Comparison of ENCODE assay signal across 24 cellular contexts in the genomic region with DNA sequence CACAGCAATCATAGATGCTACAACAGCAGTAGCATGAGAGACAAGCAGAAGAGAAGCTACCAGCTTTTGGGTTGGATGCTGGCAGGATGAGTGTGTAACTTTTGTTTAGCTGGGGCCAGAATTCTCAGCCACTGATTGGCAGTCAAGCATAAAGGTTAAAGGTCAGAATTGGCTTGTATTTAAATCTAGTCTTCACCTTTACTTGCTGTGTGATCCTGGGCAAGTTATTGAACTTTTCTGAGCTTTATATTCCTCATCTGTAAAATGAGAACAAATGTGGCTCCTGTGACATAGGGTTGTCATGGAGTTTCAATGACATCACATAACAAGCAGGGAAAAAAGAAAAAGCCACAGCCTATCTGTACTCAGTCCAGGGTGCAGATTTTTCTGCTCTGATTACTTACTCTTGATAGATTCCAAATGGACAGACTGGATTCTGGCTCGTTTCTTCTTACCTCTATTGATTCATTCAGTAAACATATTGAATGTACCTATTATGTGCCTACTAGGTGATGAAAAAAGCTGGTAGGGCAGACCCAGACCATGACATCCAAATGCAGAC. TPM values are rescaled to one million over a fixed set of nuclear protein-coding genes. Genes with fewer than 3 reads are reported as not detected.
DNase-seq lines count a peak whose midpoint lies in the region; ATAC-seq, FAIRE-seq and TF ChIP-seq lines count a peak whose summit lies in the region.
"Had no signal": no experiment of that assay in that cellular context is flagged by ENCODE, and none has a peak within 500 bp of the region (broad histone marks: within the 10 kb centered on the region; RNA-seq: fewer than 3 reads in every experiment).

No MANE protein-coding gene starts in this region.

- H3K4me1 Mint-ChIP-seq in neural crest cell = peaks cover 27% of the 10 kb centered on the region
- peaks cover 15% of the 10 kb centered on the region for H3K4me1 Mint-ChIP-seq in CD14-positive monocyte

- TF ChIP-seq POLR2A in HepG2 (IDR thresholded peaks at IDR 0.05; ENCODE audit: insufficient read depth in 1 of 2, low read depth in 2 of 2, low read length in 2 of 2) (no peak), right lobe of liver (IDR thresholded peaks at IDR 0.05) (no peak)

- no peaks in the 10 kb centered on the region for H3K36me3 Mint-ChIP-seq in neural crest cell (ENCODE audit: low read depth)
- H3K36me3 Mint-ChIP-seq in CD14-positive monocyte = peaks cover 0 to 1% of the 10 kb centered on the region in 2 donors

- H3K9me3 ChIP-seq in HepG2 (ENCODE audit: low read length) (no peaks in the 10 kb centered on the region), right lobe of liver (no peaks in the 10 kb centered on the region)
- H3K9me3 ChIP-seq in effector memory CD4-positive, alpha-beta T cell (ENCODE audit: control insufficient read depth, low read length) = no peaks in the 10 kb centered on the region
- H3K9me3 ChIP-seq: BE2C, MG63, SJSA1 had no signal

- TF ChIP-seq CTCF in HepG2 (CRISPR knock-in tag; IDR thresholded peaks at IDR 0.05) (no peak), right lobe of liver (IDR thresholded peaks at IDR 0.05) (no peak), neural crest cell (conservative IDR thresholded peaks at IDR 0.05) (no peak), CD14-positive monocyte (IDR thresholded peaks at IDR 0.05) (no peak)

- H3K27ac Mint-ChIP-seq in neural crest cell (ENCODE audit: unreplicated experiment) = no peak overlapping the region
- H3K27ac Mint-ChIP-seq in CD14-positive monocyte = no peak overlapping the region

- H3K27ac ChIP-seq in HepG2 (ENCODE audit: extremely low read length, insufficient read depth, low read length) (no peak overlapping the region), right lobe of liver (no peak overlapping the region)
- H3K27ac ChIP-seq in effector memory CD4-positive, alpha-beta T cell (ENCODE audit: insufficient read depth, low read length, poor library complexity, severe bottlenecking) = no peak overlapping the region
- H3K27ac ChIP-seq: GM23248, SJSA1 had no signal

- H3K27me3 ChIP-seq in HepG2 (ENCODE audit: control insufficient read depth in 1 of 2, insufficient read depth in 2 of 2, low read length in 2 of 2) (no peaks in the 10 kb centered on the region), right lobe of liver (no peaks in the 10 kb centered on the region)
- H3K27me3 ChIP-seq in effector memory CD4-positive, alpha-beta T cell (replicated peaks; ENCODE audit: control insufficient read depth, insufficient read depth, low read length, poor library complexity, severe bottlenecking) = no peaks in the 10 kb centered on the region
- H3K27me3 ChIP-seq: SJSA1 had no signal

- H2AFZ ChIP-seq in HepG2 (ENCODE audit: low read length) = no peak overlapping the region
- H2AFZ ChIP-seq: GM23248 had no signal

- intact Hi-C loops in HepG2 (cut with micrococcal nuclease; ENCODE audit: unreplicated experiment) (no loop called here), right lobe of liver (cut with DNase I) (no loop called here), CD14-positive monocyte (cut with micrococcal nuclease) (no loop called here)

- H3K4me3 Mint-ChIP-seq in neural crest cell = peak overlapping the region; percentile 48
- H3K4me3 Mint-ChIP-seq in CD14-positive monocyte = no peak overlapping the region

- no peak overlapping the region for H3K4me2 ChIP-seq in HepG2 (ENCODE audit: low read depth, low read length)

- no peak for ATAC-seq in HepG2
- ATAC-seq in right lobe of liver = no peak

- no peak for FAIRE-seq in HepG2 (lab: Jason Lieb, UNC)
- FAIRE-seq: HTR-8/SVneo had no signal

- DNase-seq in HepG2 (ENCODE audit: low spot score) = no peak
- DNase-seq in right lobe of liver = no peak
- DNase-seq in fibroblast of gingiva (ENCODE audit: low read depth) = peak; percentile 14
- DNase-seq in neural crest cell (ENCODE audit: low read depth, low spot score) = no peak
- DNase-seq in CD14-positive monocyte (ENCODE audit: low spot score) = no peak
- DNase-seq in effector memory CD4-positive, alpha-beta T cell = no peak
- DNase-seq in NCI-H446 (lab: John Stamatoyannopoulos, UW) = no peak
- DNase-seq: 8988T, ACHN, BE2C, Calu3, GM23248, H7, KG1, MG63, NCI-H1105 treated with DMSO at 0.1 percent for 48 hours, NCI-H2029 treated with DMSO at 0.1 percent for 48 hours, NCI-H2227 treated with DMSO at 0.1 percent for 48 hours, NCI-H510A, NCI-H69, Right ventricle myocardium superior, RPMI8226 had no signal

- in situ Hi-C loops in HepG2 (cut with HindIII; ENCODE audit: extremely low pct_ligation_motif_present, low pct_unique_long_range_greater_than_20kb) = no loop called here

- no peak overlapping the region for H3K4me3 ChIP-seq in HepG2 (replicated peaks in 1 of 3; ENCODE audit: insufficient read depth in 1 of 3, low read depth in 2 of 3, low read length in 3 of 3)
- H3K4me3 ChIP-seq in right lobe of liver = no peak overlapping the region
- H3K4me3 ChIP-seq in effector memory CD4-positive, alpha-beta T cell (ENCODE audit: insufficient read depth, low read depth, low read length, poor library complexity, severe bottlenecking) = no peak overlapping the region
- H3K4me3 ChIP-seq: GM23248, MG63, SJSA1 had no signal

- no peak overlapping the region for H3K9ac ChIP-seq in HepG2 (ENCODE audit: insufficient read depth, low read depth, low read length)
- H3K9ac ChIP-seq: GM23248 had no signal

- TF ChIP-seq EP300 in HepG2 (IDR thresholded peaks at IDR 0.05; ENCODE audit: low read depth in 2 of 2, low read length in 2 of 2) = no peak
- TF ChIP-seq EP300 in HepG2 (CRISPR knock-in tag; IDR thresholded peaks at IDR 0.05; ENCODE audit: borderline replicate concordance) = no peak

- no peak for TF ChIP-seq RAD21 in HepG2 (CRISPR knock-in tag; IDR thresholded peaks at IDR 0.05)

- peaks cover 17% of the 10 kb centered on the region for H3K27me3 Mint-ChIP-seq in neural crest cell (ENCODE audit: low read depth)
- peaks cover 29 to 37% (median 31%) of the 10 kb centered on the region in 3 donors for H3K27me3 Mint-ChIP-seq in CD14-positive monocyte (ENCODE audit: low read depth in 3 of 3)

- H3K4me1 ChIP-seq in HepG2 (ENCODE audit: insufficient read depth, low read length) = peaks cover 33% of the 10 kb centered on the region
- H3K4me1 ChIP-seq in right lobe of liver = peaks cover 0 to 10% (median 2%) of the 10 kb centered on the region in 4 donors
- H3K4me1 ChIP-seq in effector memory CD4-positive, alpha-beta T cell (ENCODE audit: control insufficient read depth, insufficient read depth, low read length, poor library complexity, severe bottlenecking) = peaks cover 16% of the 10 kb centered on the region
- H3K4me1 ChIP-seq: BE2C had no signal

- CTCF ChIA-PET in HepG2 (lab: Yijun Ruan, JAX; ENCODE audit: low intra/inter-chr PET ratio, low total read pairs) = no interaction called here

- POLR2A ChIA-PET in HepG2 (lab: Yijun Ruan, JAX) = no interaction called here

- H3K36me3 ChIP-seq in HepG2 (replicated peaks in 1 of 2; ENCODE audit: control insufficient read depth in 1 of 2, insufficient read depth in 2 of 2, low read length in 2 of 2) = no peaks in the 10 kb centered on the region
- H3K36me3 ChIP-seq in right lobe of liver = no peaks in the 10 kb centered on the region
- H3K36me3 ChIP-seq in effector memory CD4-positive, alpha-beta T cell (ENCODE audit: control insufficient read depth, insufficient read depth, low read length) = no peaks in the 10 kb centered on the region
- H3K36me3 ChIP-seq: BE2C, MG63, SJSA1 had no signal

- H3K9me3 Mint-ChIP-seq in neural crest cell (no peaks in the 10 kb centered on the region), CD14-positive monocyte (peaks cover 0 to 13% (median 0%) of the 10 kb centered on the region in 7 donors)

- no TSS peak for BruUV-seq in HepG2 (replicated peaks; lab: Mats Ljungman, UMichigan)

- no peaks in the 10 kb centered on the region for H3K79me2 ChIP-seq in HepG2 (ENCODE audit: insufficient read depth, low read length)

- 0% methylated on average over 1 of the region's 1 CpG for WGBS in HepG2 (ENCODE audit: low lambda C conversion rate)
- WGBS in right lobe of liver (ENCODE audit: insufficient coverage, low coverage, low lambda C conversion rate, missing lambda C conversion rate) = 24% methylated on average over 1 of the region's 1 CpG

- H4K20me1 ChIP-seq in HepG2 (ENCODE audit: insufficient read depth, low read length) = no peaks in the 10 kb centered on the region

RNA-seq across cellular contexts. Expression of gene AZIN2, which starts 2.8 kb away (rescaled TPM):
- total RNA-seq in HepG2 (2016; rRNA removed; fragmentation: Illumina TruSeq; extraction: Trizol) (1.5 and 1.7 TPM in 2 replicates), right lobe of liver (1 to 10 TPM in 2 of 6 experiments, under 1 TPM in 4; 0.62 to 1.2 (median 0.85) TPM), neural crest cell (8.1 and 9.7 TPM in 2 replicates)
- 1.1 and 1.3 TPM in 2 replicates for total RNA-seq in HepG2 (2016; cell fraction: cytosol; rRNA removed; fragmentation: Illumina TruSeq; extraction: Trizol; ENCODE audit: low read depth)
- total RNA-seq in HepG2 (2016; cell fraction: insoluble cytoplasmic fraction; rRNA removed; fragmentation: Illumina TruSeq; extraction: Trizol) = 1.1 and 2.1 TPM in 2 replicates
- total RNA-seq in HepG2 (2016; cell fraction: membrane; rRNA removed; fragmentation: Illumina TruSeq; extraction: Trizol) = 1.9 and 3.3 TPM in 2 replicates
- 3.3 and 3.6 TPM in 2 replicates for total RNA-seq in HepG2 (2016; cell fraction: nucleus; rRNA removed; fragmentation: Illumina TruSeq; extraction: Trizol)
- polyA plus RNA-seq in HepG2 (2011; rRNA removed) (3.5 and 5.7 TPM in 2 replicates), CD14-positive monocyte (under 1 TPM in 1 of 2 donors, not detected in 1; 0.89 TPM)
- 5.0 and 5.9 TPM in 2 replicates for polyA plus RNA-seq in HepG2 (2011; cell fraction: cytosol; rRNA removed)
- polyA plus RNA-seq in HepG2 (2011; cell fraction: nucleus; rRNA removed) = 11.6 and 12.5 TPM in 2 replicates
- polyA plus RNA-seq in HepG2 (2012) = 2.4 TPM in 2 replicates
- 1.2 and 2.1 TPM in 2 replicates for polyA plus RNA-seq in HepG2 (2016; cell fraction: cytosol; fragmentation: Illumina TruSeq; extraction: Trizol; ENCODE audit: low read depth)
- polyA plus RNA-seq in HepG2 (2016; cell fraction: insoluble cytoplasmic fraction; fragmentation: Illumina TruSeq; extraction: Trizol; ENCODE audit: low read depth) = 1.7 and 1.8 TPM in 2 replicates
- 1.5 and 3.1 TPM in 2 replicates for polyA plus RNA-seq in HepG2 (2016; cell fraction: membrane; fragmentation: Illumina TruSeq; extraction: Trizol; ENCODE audit: low read depth)
- 3.6 and 5.6 TPM in 2 replicates for polyA plus RNA-seq in HepG2 (2016; cell fraction: nucleus; fragmentation: Illumina TruSeq; extraction: Trizol; ENCODE audit: insufficient read depth, low read depth)
- 0.12 and 8.6 TPM in 2 replicates for polyA minus RNA-seq in HepG2 (2011; rRNA and poly(A)+ RNA removed; ENCODE audit: low replicate concordance)
- 2.1 and 3.6 TPM in 2 replicates for polyA minus RNA-seq in HepG2 (2011; cell fraction: cytosol; rRNA and poly(A)+ RNA removed)
- 8.3 and 8.8 TPM in 2 replicates for polyA minus RNA-seq in HepG2 (2011; cell fraction: nucleus; rRNA and poly(A)+ RNA removed)

RNA-seq across cellular contexts. Expression of gene AK2, which starts 41.4 kb away (rescaled TPM):
- total RNA-seq in HepG2 (2016; rRNA removed; fragmentation: Illumina TruSeq; extraction: Trizol) = 188 and 241 TPM in 2 replicates
- total RNA-seq in HepG2 (2016; cell fraction: cytosol; rRNA removed; fragmentation: Illumina TruSeq; extraction: Trizol; ENCODE audit: low read depth) = 52.1 and 74.6 TPM in 2 replicates
- 187 and 275 TPM in 2 replicates for total RNA-seq in HepG2 (2016; cell fraction: insoluble cytoplasmic fraction; rRNA removed; fragmentation: Illumina TruSeq; extraction: Trizol)
- total RNA-seq in HepG2 (2016; cell fraction: membrane; rRNA removed; fragmentation: Illumina TruSeq; extraction: Trizol) = 66.1 and 71.1 TPM in 2 replicates
- total RNA-seq in HepG2 (2016; cell fraction: nucleus; rRNA removed; fragmentation: Illumina TruSeq; extraction: Trizol) = 105 and 106 TPM in 2 replicates
- polyA plus RNA-seq in HepG2 (2011; rRNA removed) = 163 and 170 TPM in 2 replicates
- polyA plus RNA-seq in HepG2 (2011; cell fraction: cytosol; rRNA removed) = 225 and 227 TPM in 2 replicates
- polyA plus RNA-seq in HepG2 (2011; cell fraction: nucleus; rRNA removed) = 171 and 188 TPM in 2 replicates
- 124 and 158 TPM in 2 replicates for polyA plus RNA-seq in HepG2 (2012)
- 51.9 and 61.1 TPM in 2 replicates for polyA plus RNA-seq in HepG2 (2016; cell fraction: cytosol; fragmentation: Illumina TruSeq; extraction: Trizol; ENCODE audit: low read depth)
- 273 and 291 TPM in 2 replicates for polyA plus RNA-seq in HepG2 (2016; cell fraction: insoluble cytoplasmic fraction; fragmentation: Illumina TruSeq; extraction: Trizol; ENCODE audit: low read depth)
- 58.4 and 63.7 TPM in 2 replicates for polyA plus RNA-seq in HepG2 (2016; cell fraction: membrane; fragmentation: Illumina TruSeq; extraction: Trizol; ENCODE audit: low read depth)
- 152 and 193 TPM in 2 replicates for polyA plus RNA-seq in HepG2 (2016; cell fraction: nucleus; fragmentation: Illumina TruSeq; extraction: Trizol; ENCODE audit: insufficient read depth, low read depth)
- polyA minus RNA-seq in HepG2 (2011; rRNA and poly(A)+ RNA removed; ENCODE audit: low replicate concordance) = 55.0 and 146 TPM in 2 replicates
- 54.3 and 66.4 TPM in 2 replicates for polyA minus RNA-seq in HepG2 (2011; cell fraction: cytosol; rRNA and poly(A)+ RNA removed)
- 96.8 and 148 TPM in 2 replicates for polyA minus RNA-seq in HepG2 (2011; cell fraction: nucleus; rRNA and poly(A)+ RNA removed)
- total RNA-seq in right lobe of liver = 100 to 1,000 TPM; 119 to 301 (median 130) TPM
- 134 and 135 TPM in 2 replicates for total RNA-seq in neural crest cell
- polyA plus RNA-seq in CD14-positive monocyte = 100 to 1,000 TPM; 162 to 180 TPM
